Comparison of ENCODE assay signal across 1 cellular context in genomic region chr5:68460147-68460760, GRCh38.
A peak's percentile ranks its signal among the peaks of the same experiment; 100 is the strongest.
TF ChIP-seq lines count a peak whose summit lies in the region.

No MANE protein-coding gene starts in this region.

TF ChIP-seq in GM12878, 131 proteins besides CTCF, POLR2A, EP300 and RAD21 (continued from another document):
- TF ChIP-seq, protein P1, sequence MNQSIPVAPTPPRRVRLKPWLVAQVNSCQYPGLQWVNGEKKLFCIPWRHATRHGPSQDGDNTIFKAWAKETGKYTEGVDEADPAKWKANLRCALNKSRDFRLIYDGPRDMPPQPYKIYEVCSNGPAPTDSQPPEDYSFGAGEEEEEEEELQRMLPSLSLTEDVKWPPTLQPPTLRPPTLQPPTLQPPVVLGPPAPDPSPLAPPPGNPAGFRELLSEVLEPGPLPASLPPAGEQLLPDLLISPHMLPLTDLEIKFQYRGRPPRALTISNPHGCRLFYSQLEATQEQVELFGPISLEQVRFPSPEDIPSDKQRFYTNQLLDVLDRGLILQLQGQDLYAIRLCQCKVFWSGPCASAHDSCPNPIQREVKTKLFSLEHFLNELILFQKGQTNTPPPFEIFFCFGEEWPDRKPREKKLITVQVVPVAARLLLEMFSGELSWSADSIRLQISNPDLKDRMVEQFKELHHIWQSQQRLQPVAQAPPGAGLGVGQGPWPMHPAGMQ (IDR thresholded peaks at IDR 0.05; ENCODE audit: borderline replicate concordance): no peak
- TF ChIP-seq ZNF687 (IDR thresholded peaks at IDR 0.05) (peak; percentile 76; the same call in 1 of the 2 replicates), TCF7 (IDR thresholded peaks at IDR 0.05; ENCODE audit: borderline replicate concordance) (0 out of 2 replicates have a peak, but pooled peaks have one; percentile 18), IKZF1 (conservative IDR thresholded peaks at IDR 0.05) (0 out of 2 replicates have a peak, but pooled peaks have one; percentile 26), CUX1 (IDR thresholded peaks at IDR 0.05; ENCODE audit: insufficient replicate concordance, low read depth, low read length) (no peak), YY1 (IDR thresholded peaks at IDR 0.05; ENCODE audit: low read depth, low read length) (0 out of 2 replicates have a peak, but pooled peaks have one; percentile 23), SKIL (IDR thresholded peaks at IDR 0.05; ENCODE audit: low read depth, poor library complexity, severe bottlenecking) (peak; percentile 59)
